ENCODE assay signal across 9 cellular contexts in genomic region chr10:104424719-104425118, GRCh38.
A peak's percentile ranks its signal among the peaks of the same experiment; 100 is the strongest.
DNase-seq lines count a peak whose midpoint lies in the region; ATAC-seq, FAIRE-seq and TF ChIP-seq lines count a peak whose summit lies in the region.
"Had no signal": no experiment of that assay in that cellular context is flagged by ENCODE, and none has a peak within 500 bp of the region (broad histone marks: within the 10 kb centered on the region; RNA-seq: fewer than 3 reads in every experiment).

No MANE protein-coding gene starts in this region.

- H3K27ac ChIP-seq in transverse colon, result no peak overlapping the region
- H3K27ac ChIP-seq in CD8-positive, alpha-beta T cell (ENCODE audit: low read depth, low read length), result no peak overlapping the region

- intact Hi-C loops in activated CD8-positive, alpha-beta T cell treated with anti-CD3 and anti-CD28 coated beads for 36 hours (cut with micrococcal nuclease), result no loop called here
- intact Hi-C loops in transverse colon (cut with DNase I; ENCODE audit: low total_unique reads), result no loop called here
- intact Hi-C loops in CD8-positive, alpha-beta T cell (cut with DNase I, micrococcal nuclease), result no loop called here

- CTCF ChIA-PET in activated CD8-positive, alpha-beta T cell treated with anti-CD3 and anti-CD28 coated beads for 36 hours (lab: Charles Lee), result no interaction called here
- CTCF ChIA-PET in activated CD8-positive, alpha-beta T cell treated with anti-CD3 and anti-CD28 coated beads, Interleukin-2, amount 10 ng/mL, durations not matched to agents 7 days and 5 days (lab: Charles Lee), result no interaction called here
- CTCF ChIA-PET in CD8-positive, alpha-beta T cell (lab: Charles Lee), result interaction anchor here (1.1 kb wide), 2 partner anchors 8 to 74 kb away, joined by 3 read pairs; no protein-coding TSS in a partner anchor

- H3K4me3 Mint-ChIP-seq in activated CD8-positive, alpha-beta T cell treated with anti-CD3 and anti-CD28 coated beads for 36 hours, result no peak overlapping the region
- no peak overlapping the region for H3K4me3 Mint-ChIP-seq in activated CD8-positive, alpha-beta T cell treated with anti-CD3 and anti-CD28 coated beads, Interleukin-2, amount 10 ng/mL, durations not matched to agents 7 days and 5 days
- no peak overlapping the region for H3K4me3 Mint-ChIP-seq in stimulated activated memory B cell treated with anti-CD40 and anti-IgM and Interleukin-4, amounts not matched to agents 10 μg/mL and 1 μg/mL and 100 μg/mL, for 72 hours
- no peak overlapping the region for H3K4me3 Mint-ChIP-seq in CD8-positive, alpha-beta T cell
- H3K4me3 Mint-ChIP-seq: T-helper 2 cell treated with Interferon-gamma antibody and Interleukin-4, amounts not matched to agents 5 μg/mL and 100 μg/mL, for 36 hours had no signal

- H3K4me3 ChIP-seq in transverse colon, result no peak overlapping the region
- no peak overlapping the region for H3K4me3 ChIP-seq in CD8-positive, alpha-beta T cell (ENCODE audit: low read depth, low read length)

- H3K9me3 ChIP-seq in transverse colon, result no peaks in the 10 kb centered on the region
- no peaks in the 10 kb centered on the region for H3K9me3 ChIP-seq in CD8-positive, alpha-beta T cell (ENCODE audit: low read length)

- no peak for FAIRE-seq in RCC 7860 (lab: Jason Lieb, UNC)

- no peaks in the 10 kb centered on the region for H3K36me3 ChIP-seq in transverse colon
- no peaks in the 10 kb centered on the region for H3K36me3 ChIP-seq in CD8-positive, alpha-beta T cell (ENCODE audit: insufficient read depth, low read length)

- no peaks in the 10 kb centered on the region for H3K4me1 Mint-ChIP-seq in activated CD8-positive, alpha-beta T cell treated with anti-CD3 and anti-CD28 coated beads for 36 hours (ENCODE audit: low read depth)
- H3K4me1 Mint-ChIP-seq in activated CD8-positive, alpha-beta T cell treated with anti-CD3 and anti-CD28 coated beads, Interleukin-2, amount 10 ng/mL, durations not matched to agents 7 days and 5 days (ENCODE audit: low read depth), result peaks cover 2% of the 10 kb centered on the region
- H3K4me1 Mint-ChIP-seq in stimulated activated memory B cell treated with anti-CD40 and anti-IgM and Interleukin-4, amounts not matched to agents 10 μg/mL and 1 μg/mL and 100 μg/mL, for 72 hours, result no peaks in the 10 kb centered on the region
- H3K4me1 Mint-ChIP-seq in CD8-positive, alpha-beta T cell (ENCODE audit: low read depth), result no peaks in the 10 kb centered on the region

- no peaks in the 10 kb centered on the region for H3K36me3 Mint-ChIP-seq in activated CD8-positive, alpha-beta T cell treated with anti-CD3 and anti-CD28 coated beads for 36 hours (ENCODE audit: low read depth)
- H3K36me3 Mint-ChIP-seq in activated CD8-positive, alpha-beta T cell treated with anti-CD3 and anti-CD28 coated beads, Interleukin-2, amount 10 ng/mL, durations not matched to agents 7 days and 5 days (ENCODE audit: low read depth), result no peaks in the 10 kb centered on the region
- H3K36me3 Mint-ChIP-seq in stimulated activated memory B cell treated with anti-CD40 and anti-IgM and Interleukin-4, amounts not matched to agents 10 μg/mL and 1 μg/mL and 100 μg/mL, for 72 hours, result no peaks in the 10 kb centered on the region
- H3K36me3 Mint-ChIP-seq in CD8-positive, alpha-beta T cell, result no peaks in the 10 kb centered on the region

- TF ChIP-seq POLR2A in transverse colon (IDR thresholded peaks at IDR 0.05), result no peak

- DNase-seq in activated CD8-positive, alpha-beta T cell treated with anti-CD3 and anti-CD28 coated beads for 36 hours, result peak; percentile 8
- no peak for DNase-seq in activated CD8-positive, alpha-beta T cell treated with anti-CD3 and anti-CD28 coated beads, Interleukin-2, amount 10 ng/mL, durations not matched to agents 7 days and 5 days
- no peak for DNase-seq in transverse colon
- DNase-seq in CD8-positive, alpha-beta T cell, result no peak
- no peak for DNase-seq in RCC 7860 (ENCODE audit: low spot score)

- TF ChIP-seq CTCF in activated CD8-positive, alpha-beta T cell treated with anti-CD3 and anti-CD28 coated beads for 36 hours (IDR thresholded peaks at IDR 0.05), result no peak
- no peak for TF ChIP-seq CTCF in transverse colon (IDR thresholded peaks at IDR 0.05)
- no peak for TF ChIP-seq CTCF in CD8-positive, alpha-beta T cell (IDR thresholded peaks at IDR 0.05)

- POLR2A ChIA-PET in activated CD8-positive, alpha-beta T cell treated with anti-CD3 and anti-CD28 coated beads for 36 hours (lab: Charles Lee), result no interaction called here
- POLR2A ChIA-PET in activated CD8-positive, alpha-beta T cell treated with anti-CD3 and anti-CD28 coated beads, Interleukin-2, amount 10 ng/mL, durations not matched to agents 7 days and 5 days (lab: Charles Lee), result no interaction called here
- POLR2A ChIA-PET in CD8-positive, alpha-beta T cell (lab: Charles Lee), result no interaction called here

- H3K27ac Mint-ChIP-seq in activated CD8-positive, alpha-beta T cell treated with anti-CD3 and anti-CD28 coated beads for 36 hours, result no peak overlapping the region
- H3K27ac Mint-ChIP-seq in activated CD8-positive, alpha-beta T cell treated with anti-CD3 and anti-CD28 coated beads, Interleukin-2, amount 10 ng/mL, durations not matched to agents 7 days and 5 days, result no peak overlapping the region
- H3K27ac Mint-ChIP-seq in stimulated activated memory B cell treated with anti-CD40 and anti-IgM and Interleukin-4, amounts not matched to agents 10 μg/mL and 1 μg/mL and 100 μg/mL, for 72 hours, result no peak overlapping the region
- H3K27ac Mint-ChIP-seq in CD8-positive, alpha-beta T cell, result no peak overlapping the region
- H3K27ac Mint-ChIP-seq: T-helper 2 cell treated with Interferon-gamma antibody and Interleukin-4, amounts not matched to agents 5 μg/mL and 100 μg/mL, for 36 hours had no signal

- ATAC-seq in activated CD8-positive, alpha-beta T cell treated with anti-CD3 and anti-CD28 coated beads for 36 hours, result peak; percentile 74
- no peak for ATAC-seq in activated CD8-positive, alpha-beta T cell treated with anti-CD3 and anti-CD28 coated beads, Interleukin-2, amount 10 ng/mL, durations not matched to agents 7 days and 5 days
- ATAC-seq in HG02571 (IDR thresholded peaks at IDR 0.05; ENCODE audit: unreplicated experiment) (peak; percentile 90), HG03520 (IDR thresholded peaks at IDR 0.05; ENCODE audit: unreplicated experiment) (peak; percentile 92)
- ATAC-seq in stimulated activated memory B cell treated with anti-CD40 and anti-IgM and Interleukin-4, amounts not matched to agents 10 μg/mL and 1 μg/mL and 100 μg/mL, for 72 hours, result peak; percentile 25
- ATAC-seq in CD8-positive, alpha-beta T cell, result no peak

- 67% methylated on average over 1 of the region's 1 CpG; no CpG with 5 or more reads in 1 of the 2 donors for WGBS in transverse colon (ENCODE audit: low coverage in 1 of 2), 2 donors

- in situ Hi-C loops in transverse colon (cut with MboI; ENCODE audit: low pct_ligation_motif_present in 1 of 4, low pct_unique_long_range_greater_than_20kb in 1 of 4, low sequenced_read_pairs in 3 of 4), result no loop called here

- H3K9me3 Mint-ChIP-seq in activated CD8-positive, alpha-beta T cell treated with anti-CD3 and anti-CD28 coated beads for 36 hours, result no peaks in the 10 kb centered on the region
- no peaks in the 10 kb centered on the region for H3K9me3 Mint-ChIP-seq in activated CD8-positive, alpha-beta T cell treated with anti-CD3 and anti-CD28 coated beads, Interleukin-2, amount 10 ng/mL, durations not matched to agents 7 days and 5 days (ENCODE audit: insufficient read depth)
- H3K9me3 Mint-ChIP-seq in stimulated activated memory B cell treated with anti-CD40 and anti-IgM and Interleukin-4, amounts not matched to agents 10 μg/mL and 1 μg/mL and 100 μg/mL, for 72 hours, result no peaks in the 10 kb centered on the region
- H3K9me3 Mint-ChIP-seq in CD8-positive, alpha-beta T cell, result no peaks in the 10 kb centered on the region
- H3K9me3 Mint-ChIP-seq: T-helper 2 cell treated with Interferon-gamma antibody and Interleukin-4, amounts not matched to agents 5 μg/mL and 100 μg/mL, for 36 hours had no signal

- no peaks in the 10 kb centered on the region for H3K4me1 ChIP-seq in transverse colon
- H3K4me1 ChIP-seq in CD8-positive, alpha-beta T cell (ENCODE audit: insufficient read depth, low read length), result no peaks in the 10 kb centered on the region

- no peak for TF ChIP-seq EP300 in transverse colon (IDR thresholded peaks at IDR 0.05; ENCODE audit: low read depth)

- H3K27me3 ChIP-seq in transverse colon, result no peaks in the 10 kb centered on the region
- no peaks in the 10 kb centered on the region for H3K27me3 ChIP-seq in CD8-positive, alpha-beta T cell (ENCODE audit: insufficient read depth, low read length)

- H3K27me3 Mint-ChIP-seq in activated CD8-positive, alpha-beta T cell treated with anti-CD3 and anti-CD28 coated beads for 36 hours, result no peaks in the 10 kb centered on the region
- no peaks in the 10 kb centered on the region for H3K27me3 Mint-ChIP-seq in activated CD8-positive, alpha-beta T cell treated with anti-CD3 and anti-CD28 coated beads, Interleukin-2, amount 10 ng/mL, durations not matched to agents 7 days and 5 days (ENCODE audit: low read depth)
- H3K27me3 Mint-ChIP-seq in stimulated activated memory B cell treated with anti-CD40 and anti-IgM and Interleukin-4, amounts not matched to agents 10 μg/mL and 1 μg/mL and 100 μg/mL, for 72 hours, result no peaks in the 10 kb centered on the region
- no peaks in the 10 kb centered on the region for H3K27me3 Mint-ChIP-seq in CD8-positive, alpha-beta T cell (ENCODE audit: low read depth)

Comparison
In these comparisons a context has a peak if more than half of its experiments do, and no peak if none do; other contexts are left out.
1. ATAC-seq: peak in activated CD8-positive, alpha-beta T cell treated with anti-CD3 and anti-CD28 coated beads for 36 hours (single experiment), HG02571 (single experiment), HG03520 (single experiment) and stimulated activated memory B cell treated with anti-CD40 and anti-IgM and Interleukin-4, amounts not matched to agents 10 μg/mL and 1 μg/mL and 100 μg/mL, for 72 hours (single experiment); none in activated CD8-positive, alpha-beta T cell treated with anti-CD3 and anti-CD28 coated beads, Interleukin-2, amount 10 ng/mL, durations not matched to agents 7 days and 5 days (single experiment) and CD8-positive, alpha-beta T cell (single experiment).